Comparison of ENCODE assay signal across 1 cellular context in the genomic region with DNA sequence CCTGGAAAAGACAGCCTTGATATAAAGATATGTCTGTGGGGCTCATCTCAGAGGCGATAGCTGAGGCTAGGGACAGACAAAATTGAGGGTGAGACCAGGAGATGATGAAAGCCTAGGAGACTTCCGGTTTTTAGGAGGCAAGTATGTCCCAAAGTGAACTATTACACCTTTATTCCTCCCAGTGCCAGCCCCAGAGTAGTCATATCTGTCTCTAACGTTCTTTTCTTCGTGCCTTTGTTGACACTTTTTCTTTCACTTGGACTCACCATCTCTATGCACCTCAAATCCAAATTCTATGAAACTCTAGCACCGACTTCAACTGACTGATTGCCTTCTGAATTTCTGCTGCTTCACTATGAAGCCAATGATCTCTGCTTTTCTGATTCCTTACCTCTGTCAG.
TF ChIP-seq lines count a peak whose summit lies in the region.

No MANE protein-coding gene starts in this region.

TF ChIP-seq in SK-N-SH, 30 proteins besides CTCF, POLR2A, EP300 and RAD21:
- TF ChIP-seq RXRA (IDR thresholded peaks at IDR 0.05; ENCODE audit: borderline replicate concordance, low read depth) (no peak), SIN3A (IDR thresholded peaks at IDR 0.05; ENCODE audit: borderline replicate concordance, low read depth, low read length) (no peak), YY1 (IDR thresholded peaks at IDR 0.05; ENCODE audit: low read depth) (no peak), JUND (IDR thresholded peaks at IDR 0.05) (no peak), CHD2 (IDR thresholded peaks at IDR 0.05; ENCODE audit: low read length, partially characterized antibody) (no peak)
- TF ChIP-seq, protein P1, sequence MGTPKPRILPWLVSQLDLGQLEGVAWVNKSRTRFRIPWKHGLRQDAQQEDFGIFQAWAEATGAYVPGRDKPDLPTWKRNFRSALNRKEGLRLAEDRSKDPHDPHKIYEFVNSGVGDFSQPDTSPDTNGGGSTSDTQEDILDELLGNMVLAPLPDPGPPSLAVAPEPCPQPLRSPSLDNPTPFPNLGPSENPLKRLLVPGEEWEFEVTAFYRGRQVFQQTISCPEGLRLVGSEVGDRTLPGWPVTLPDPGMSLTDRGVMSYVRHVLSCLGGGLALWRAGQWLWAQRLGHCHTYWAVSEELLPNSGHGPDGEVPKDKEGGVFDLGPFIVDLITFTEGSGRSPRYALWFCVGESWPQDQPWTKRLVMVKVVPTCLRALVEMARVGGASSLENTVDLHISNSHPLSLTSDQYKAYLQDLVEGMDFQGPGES (IDR thresholded peaks at IDR 0.05; ENCODE audit: low read depth, low read length): no peak
